1 cellular context compared by ENCODE assay signal in genomic region chr5:110088676-110089436, GRCh38.
TF ChIP-seq lines count a peak whose summit lies in the region.

No MANE protein-coding gene starts in this region.

TF ChIP-seq in HepG2, 621 proteins besides CTCF, POLR2A, EP300 and RAD21 (continued from another document):
- TF ChIP-seq HNF1B (CRISPR knock-in tag; IDR thresholded peaks at IDR 0.05) (no peak), ARID2 (CRISPR knock-in tag; IDR thresholded peaks at IDR 0.05; ENCODE audit: borderline replicate concordance) (no peak), ATF4 (CRISPR knock-in tag; IDR thresholded peaks at IDR 0.05) (no peak)
